8 cellular contexts compared by ENCODE assay signal in genomic region chr11:61293869-61294716, GRCh38. TPM values are rescaled to one million over a fixed set of nuclear protein-coding genes. Genes with fewer than 3 reads are reported as not detected.
DNase-seq lines count a peak whose midpoint lies in the region; ATAC-seq and TF ChIP-seq lines count a peak whose summit lies in the region.

No MANE protein-coding gene starts in this region.

- no peaks in the 10 kb centered on the region; the same call in 1 of the 2 replicates for H3K36me3 ChIP-seq in BE2C
- H3K36me3 ChIP-seq in OCI-LY7 (ENCODE audit: insufficient read depth, low read length), result peaks cover 23% of the 10 kb centered on the region
- H3K36me3 ChIP-seq in adrenal gland (replicated peaks in 1 of 2), result peaks cover 0 to 2% of the 10 kb centered on the region in 2 donors
- H3K36me3 ChIP-seq in iPS-18a (ENCODE audit: control insufficient read depth, low read depth, low read length), result peaks cover 12% of the 10 kb centered on the region
- H3K36me3 ChIP-seq in smooth muscle cell (ENCODE audit: low read depth), result no peaks in the 10 kb centered on the region

- H3K4me1 ChIP-seq in BE2C, result no peaks in the 10 kb centered on the region
- peaks cover 24% of the 10 kb centered on the region for H3K4me1 ChIP-seq in OCI-LY7 (ENCODE audit: insufficient read depth, low read length, poor library complexity, severe bottlenecking)
- H3K4me1 ChIP-seq in adrenal gland (replicated peaks in 1 of 2), result peaks cover 14 to 34% of the 10 kb centered on the region in 2 donors
- peaks cover 8% of the 10 kb centered on the region for H3K4me1 ChIP-seq in iPS-18a (ENCODE audit: control insufficient read depth, low read depth, low read length)
- H3K4me1 ChIP-seq in smooth muscle cell (ENCODE audit: low read depth), result peaks cover 9% of the 10 kb centered on the region

- peak overlapping the region; percentile 35 for H3K27ac ChIP-seq in OCI-LY7 (ENCODE audit: low read depth, low read length, poor library complexity, severe bottlenecking)
- peak overlapping the region in 3 of 5 donors; percentile 17 to 79 (median 54) for H3K27ac ChIP-seq in adrenal gland
- H3K27ac ChIP-seq in iPS-18a (ENCODE audit: low read length), result no peak overlapping the region
- no peak overlapping the region for H3K27ac ChIP-seq in smooth muscle cell (ENCODE audit: low read depth)

- H3K79me2 ChIP-seq in OCI-LY7 (ENCODE audit: insufficient read depth, low read depth, low read length) (no peaks in the 10 kb centered on the region), smooth muscle cell (ENCODE audit: low read depth) (no peaks in the 10 kb centered on the region)

- DNase-seq in BE2C (peak; percentile 50), OCI-LY7 (ENCODE audit: low spot score) (peak; percentile 63), adrenal gland (peak; percentile 46 to 78 (median 62)), smooth muscle cell (lab: John Stamatoyannopoulos, UW; ENCODE audit: unreplicated experiment) (peak; percentile 64), A172 (ENCODE audit: low spot score) (no peak)

- 1 to 12% (median 4%) methylated on average over 9 to 60 of the region's 60 CpGs for WGBS in adrenal gland, 4 donors
- WGBS in smooth muscle cell (ENCODE audit: low lambda C conversion rate), result 4% methylated on average over 58 of the region's 60 CpGs

- no peak for TF ChIP-seq CTCF in BE2C (IDR thresholded peaks at IDR 0.05; ENCODE audit: low read depth, low read length)
- TF ChIP-seq CTCF in OCI-LY7 (conservative IDR thresholded peaks at IDR 0.05; ENCODE audit: low read length), result no peak
- peak in 1 of 6 experiments; percentile 22 for TF ChIP-seq CTCF in adrenal gland (IDR thresholded peaks at IDR 0.05)
- TF ChIP-seq CTCF in smooth muscle cell (IDR thresholded peaks at IDR 0.05; ENCODE audit: borderline replicate concordance, insufficient read depth, poor library complexity, severe bottlenecking), result no peak

- H3K4me3 ChIP-seq in BE2C (ENCODE audit: low read depth, low read length) (peak overlapping the region; percentile 59), OCI-LY7 (ENCODE audit: low read depth, low read length, poor library complexity, severe bottlenecking) (peak overlapping the region; percentile 68), adrenal gland (peak overlapping the region in 2 of 4 donors; percentile 38 to 79), iPS-18a (ENCODE audit: low read length) (peak overlapping the region; percentile 69), smooth muscle cell (peak overlapping the region; percentile 73)

- intact Hi-C loops in OCI-LY7 (cut with micrococcal nuclease; ENCODE audit: unreplicated experiment) (no loop called here), adrenal gland (cut with DNase I) (no loop called here)

- no peaks in the 10 kb centered on the region for H3K9me3 ChIP-seq in BE2C
- H3K9me3 ChIP-seq in OCI-LY7 (ENCODE audit: low read length), result no peaks in the 10 kb centered on the region
- H3K9me3 ChIP-seq in adrenal gland (replicated peaks in 1 of 3), result no peaks in the 10 kb centered on the region
- no peaks in the 10 kb centered on the region for H3K9me3 ChIP-seq in iPS-18a (ENCODE audit: control insufficient read depth, low read depth, low read length)
- H3K9me3 ChIP-seq in smooth muscle cell (replicated peaks; ENCODE audit: low read depth), result no peaks in the 10 kb centered on the region

- H3F3A ChIP-seq in smooth muscle cell (ENCODE audit: low read depth), result peaks cover 16% of the 10 kb centered on the region

- CTCF ChIA-PET in OCI-LY7 (lab: Charles Lee; ENCODE audit: unreplicated experiment), result interaction anchor here (1.0 kb wide), 1 partner anchor 68 kb away, joined by 3 read pairs; the partner anchor contains the start of genes CYB561A3 and TMEM138

- H3K9ac ChIP-seq in iPS-18a (ENCODE audit: low read length) (peak overlapping the region; percentile 64), smooth muscle cell (ENCODE audit: low read depth) (peak overlapping the region; percentile 30)

- H3K27me3 ChIP-seq in BE2C (no peaks in the 10 kb centered on the region), adrenal gland (no peaks in the 10 kb centered on the region), iPS-18a (ENCODE audit: control insufficient read depth, insufficient read depth, low read length) (peaks cover 27% of the 10 kb centered on the region), smooth muscle cell (ENCODE audit: low read depth) (no peaks in the 10 kb centered on the region)

- no peak for TF ChIP-seq POLR2A in adrenal gland (IDR thresholded peaks at IDR 0.05)

- POLR2A ChIA-PET in OCI-LY7 (lab: Charles Lee), result interaction anchor here (0.6 to 1.4 kb wide), 3 partner anchors 42 to 390 kb away, joined by 3 to 5 read pairs (median 5); no protein-coding TSS in a partner anchor

- H4K20me1 ChIP-seq in OCI-LY7 (ENCODE audit: insufficient read depth, low read length), result no peaks in the 10 kb centered on the region
- H4K20me1 ChIP-seq in smooth muscle cell (ENCODE audit: low read depth), result peaks cover 10% of the 10 kb centered on the region

- H3K4me2 ChIP-seq in OCI-LY7 (ENCODE audit: low read length), result peak overlapping the region; percentile 82
- H3K4me2 ChIP-seq in smooth muscle cell, result peak overlapping the region; percentile 99

- H3K9me2 ChIP-seq in OCI-LY7 (ENCODE audit: insufficient read depth, low read length), result no peaks in the 10 kb centered on the region

- peak; percentile 33 for ATAC-seq in GM18867 (IDR thresholded peaks at IDR 0.05; ENCODE audit: unreplicated experiment)
- ATAC-seq in HG03135 (IDR thresholded peaks at IDR 0.05; ENCODE audit: unreplicated experiment), result peak; percentile 14

- BruUV-seq in OCI-LY7 (replicated peaks; lab: Mats Ljungman, UMichigan), result no TSS peak

- H2AFZ ChIP-seq in OCI-LY7 (ENCODE audit: low read length) (peak overlapping the region; percentile 71; the same call in 1 of the 2 replicates), smooth muscle cell (ENCODE audit: low read depth) (no peak overlapping the region)

RNA-seq across cellular contexts. Expression of gene VWCE, which starts 1.0 kb away (rescaled TPM):
- 0.80 TPM for polyA plus RNA-seq in BE2C (2012; ENCODE audit: insufficient read depth, insufficient read length, low read depth)
- 0.51 and 0.79 TPM in 2 replicates for total RNA-seq in OCI-LY7 (2014; rRNA removed; shearing (Covaris generic))
- total RNA-seq in OCI-LY7 (2022) (4.1 and 5.5 TPM in 2 replicates), adrenal gland (1 to 10 TPM in 7 of 8 donors, under 1 TPM in 1; 0.69 to 4.4 (median 2.5) TPM), smooth muscle cell (0.49 and 1.5 TPM in 2 replicates)
- polyA plus RNA-seq in adrenal gland (1 to 10 TPM in 2 of 3 donors, under 1 TPM in 1; 0.55 to 5.8 (median 3.8) TPM), smooth muscle cell (2.4 and 4.1 TPM in 2 replicates)
- 0.05 TPM in 1 of 2 replicates, not detected in the other for total RNA-seq in A172 (2014; rRNA removed; shearing (Covaris generic))

RNA-seq across cellular contexts. Expression of gene DDB1, which starts 38.8 kb away (rescaled TPM):
- polyA plus RNA-seq in BE2C (2012; ENCODE audit: insufficient read depth, insufficient read length, low read depth), result 95.8 TPM
- total RNA-seq in OCI-LY7 (2014; rRNA removed; shearing (Covaris generic)), result 194 and 218 TPM in 2 replicates
- total RNA-seq in OCI-LY7 (2022), result 211 and 225 TPM in 2 replicates
- 100 to 1,000 TPM; 405 to 885 (median 674) TPM for total RNA-seq in adrenal gland
- 100 to 1,000 TPM; 165 to 374 (median 308) TPM for polyA plus RNA-seq in adrenal gland
- 143 and 164 TPM in 2 replicates for total RNA-seq in smooth muscle cell
- polyA plus RNA-seq in smooth muscle cell, result 140 and 150 TPM in 2 replicates
- 153 and 155 TPM in 2 replicates for total RNA-seq in A172 (2014; rRNA removed; shearing (Covaris generic))

RNA-seq across cellular contexts. Expression of gene TKFC, which starts 38.9 kb away (rescaled TPM):
- polyA plus RNA-seq in BE2C (2012; ENCODE audit: insufficient read depth, insufficient read length, low read depth), result 53.8 TPM
- total RNA-seq in OCI-LY7 (2014; rRNA removed; shearing (Covaris generic)), result 75.3 and 77.8 TPM in 2 replicates
- total RNA-seq in OCI-LY7 (2022), result 166 and 169 TPM in 2 replicates
- total RNA-seq in adrenal gland, result 100 to 1,000 TPM; 144 to 603 (median 273) TPM
- polyA plus RNA-seq in adrenal gland, result 100 to 1,000 TPM; 135 to 294 (median 198) TPM
- total RNA-seq in smooth muscle cell, result 18.1 and 24.3 TPM in 2 replicates
- polyA plus RNA-seq in smooth muscle cell, result 47.0 and 49.8 TPM in 2 replicates
- total RNA-seq in A172 (2014; rRNA removed; shearing (Covaris generic)), result 34.7 and 45.9 TPM in 2 replicates

RNA-seq across cellular contexts. Expression of gene PGA5, which starts 53.1 kb away (rescaled TPM):
- polyA plus RNA-seq in BE2C (2012; ENCODE audit: insufficient read depth, insufficient read length, low read depth), result not detected
- total RNA-seq in OCI-LY7 (2014; rRNA removed; shearing (Covaris generic)), result not detected in 2 replicates
- total RNA-seq in OCI-LY7 (2022) (not detected in 2 replicates), adrenal gland (1 to 10 TPM in 1 of 8 donors, under 1 TPM in 4, not detected in 3; 0.58 to 1.1 (median 0.75) TPM), smooth muscle cell (not detected in 2 replicates)
- polyA plus RNA-seq in adrenal gland (under 1 TPM in 2 of 3 donors, not detected in 1; 0.32 to 0.71 TPM), smooth muscle cell (0.17 TPM in 1 of 2 replicates, not detected in the other)
- total RNA-seq in A172 (2014; rRNA removed; shearing (Covaris generic)), result 0.17 TPM in 1 of 2 replicates, not detected in the other

Comparison
In these comparisons a context has a peak if more than half of its experiments do, and no peak if none do; other contexts are left out.
1. H3K27ac ChIP-seq: peak in OCI-LY7 (single experiment) and adrenal gland (3 of 5); none in iPS-18a (single experiment) and smooth muscle cell (single experiment).